ENCODE assay signal across 30 cellular contexts in genomic region chr16:10756574-10756973, GRCh38. TPM values are rescaled to one million over a fixed set of nuclear protein-coding genes. Genes with fewer than 3 reads are reported as not detected.
DNase-seq lines count a peak whose midpoint lies in the region; ATAC-seq, FAIRE-seq and TF ChIP-seq lines count a peak whose summit lies in the region.
"Had no signal": no experiment of that assay in that cellular context is flagged by ENCODE, and none has a peak within 500 bp of the region (broad histone marks: within the 10 kb centered on the region; RNA-seq: fewer than 3 reads in every experiment).

No MANE protein-coding gene starts in this region.

- intact Hi-C loops in Right ventricle myocardium superior (cut with DNase I) (loop anchor here (5.0 kb wide), 1 partner anchor 71 kb away; no protein-coding TSS in a partner anchor), pancreas (cut with DNase I) (loop anchor here in 1 of 3 donors (10.0 kb wide), 1 partner anchor 168 kb away; no protein-coding TSS in a partner anchor)

- 84 to 85% methylated on average over 6 of the region's 6 CpGs for WGBS in pancreas, 2 donors

- no peaks in the 10 kb centered on the region for H3K4me1 ChIP-seq in pancreas
- H3K4me1 ChIP-seq: Caco-2, upper lobe of right lung had no signal

- H3K9me3 ChIP-seq in pancreas, result no peaks in the 10 kb centered on the region
- H3K9me3 ChIP-seq: Caco-2, mucosa of descending colon, upper lobe of right lung had no signal

- no peak for TF ChIP-seq CTCF in astrocyte of the cerebellum (IDR thresholded peaks at IDR 0.05; ENCODE audit: low read depth, low read length, missing control alignments)
- no peak for TF ChIP-seq CTCF in pancreas (IDR thresholded peaks at IDR 0.05)

- DNase-seq in HT1080 (ENCODE audit: low read depth), result peak; percentile 13
- peak; percentile 28 for DNase-seq in astrocyte of the cerebellum (ENCODE audit: low read depth)
- no peak for DNase-seq in Right ventricle myocardium superior
- DNase-seq in skeletal muscle cell (ENCODE audit: low read depth), result peak; percentile 59
- no peak for DNase-seq in cerebellum (ENCODE audit: low spot score)
- no peak for DNase-seq in pancreas
- no peak for DNase-seq in NCI-H146 (lab: John Stamatoyannopoulos, UW)
- DNase-seq in OCI-M1 (lab: John Stamatoyannopoulos, UW), result no peak
- DNase-seq: activated B cell treated with CpG ODN at 0.5 μM for 24 hours; activated CD4-positive, alpha-beta T cell treated with anti-CD3 and anti-CD28 coated beads, Interleukin-2, amount 50 U/mL, for 4 hours; activated CD8-positive, alpha-beta memory T cell treated with anti-CD3 and anti-CD28 coated beads, Interleukin-2, amount 50 U/mL, for 4 hours; activated naive CD4-positive, alpha-beta T cell treated with anti-CD3 and anti-CD28 coated beads for 36 hours; Caco-2; caudate nucleus; foreskin keratinocyte; GF-D8; head of caudate nucleus; mucosa of descending colon; natural killer cell; NCI-H1105; NCI-H187 treated with DMSO at 0.1 percent for 48 hours; NCI-H2171; NCI-H510A treated with DMSO at 0.1 percent for 48 hours; nucleus accumbens; RPMI8226; stimulated activated naive CD4-positive, alpha-beta T cell; T-cell; upper lobe of right lung had no signal

- no peak overlapping the region for H3K4me3 ChIP-seq in astrocyte of the cerebellum (ENCODE audit: low read depth, low read length)
- no peak overlapping the region for H3K4me3 ChIP-seq in skeletal muscle cell (ENCODE audit: low read depth, low read length)
- H3K4me3 ChIP-seq in pancreas, result no peak overlapping the region
- H3K4me3 ChIP-seq: mucosa of descending colon, upper lobe of right lung had no signal

- in situ Hi-C loops in astrocyte of the cerebellum (cut with HindIII; ENCODE audit: low sequenced_read_pairs), result no loop called here

- no peaks in the 10 kb centered on the region for H3K27me3 ChIP-seq in pancreas
- H3K27me3 ChIP-seq: foreskin keratinocyte, upper lobe of right lung had no signal

- peaks cover 6 to 61% (median 49%) of the 10 kb centered on the region in 3 donors for H3K36me3 ChIP-seq in pancreas

- no peak overlapping the region for H3K27ac ChIP-seq in pancreas
- H3K27ac ChIP-seq: C4-2B, foreskin keratinocyte, upper lobe of right lung had no signal

- no peak for FAIRE-seq in pancreas (lab: Jason Lieb, UNC)

- peak; percentile 75 for ATAC-seq in Right ventricle myocardium superior (ENCODE audit: poor library complexity)
- ATAC-seq in pancreas, result no peak
- ATAC-seq: esophagus mucosa, foreskin keratinocyte, mucosa of descending colon, natural killer cell, T-cell, upper lobe of right lung had no signal

RNA-seq across cellular contexts. Expression of gene NUBP1, which starts 12.9 kb away (rescaled TPM):
- total RNA-seq in HT1080 (2014; rRNA removed; shearing (Covaris generic)), result 52.8 and 61.4 TPM in 2 replicates
- polyA plus RNA-seq in HT1080 (2015; cell fraction: cytosol; rRNA removed), result 34.2 and 34.6 TPM in 2 replicates
- polyA plus RNA-seq in HT1080 (2015; cell fraction: nucleus; rRNA removed), result 21.4 and 28.4 TPM in 2 replicates
- total RNA-seq in Right ventricle myocardium superior, result 41.4 TPM
- total RNA-seq in cerebellum, result 8.7 TPM
- total RNA-seq in pancreas, result 10 to 100 TPM; 14.6 to 24.7 (median 20.7) TPM
- polyA plus RNA-seq in pancreas, result 10 to 100 TPM; 30.2 to 32.1 TPM

Comparison
In these comparisons a context has a peak if more than half of its experiments do, and no peak if none do; other contexts are left out.
1. DNase-seq: peak in HT1080 (single experiment), astrocyte of the cerebellum (single experiment) and skeletal muscle cell (single experiment); none in Right ventricle myocardium superior (single experiment), cerebellum (single experiment), pancreas (0 of 6), NCI-H146 (single experiment) and OCI-M1 (single experiment).